Comparison of ENCODE assay signal across 8 cellular contexts in the genomic region with DNA sequence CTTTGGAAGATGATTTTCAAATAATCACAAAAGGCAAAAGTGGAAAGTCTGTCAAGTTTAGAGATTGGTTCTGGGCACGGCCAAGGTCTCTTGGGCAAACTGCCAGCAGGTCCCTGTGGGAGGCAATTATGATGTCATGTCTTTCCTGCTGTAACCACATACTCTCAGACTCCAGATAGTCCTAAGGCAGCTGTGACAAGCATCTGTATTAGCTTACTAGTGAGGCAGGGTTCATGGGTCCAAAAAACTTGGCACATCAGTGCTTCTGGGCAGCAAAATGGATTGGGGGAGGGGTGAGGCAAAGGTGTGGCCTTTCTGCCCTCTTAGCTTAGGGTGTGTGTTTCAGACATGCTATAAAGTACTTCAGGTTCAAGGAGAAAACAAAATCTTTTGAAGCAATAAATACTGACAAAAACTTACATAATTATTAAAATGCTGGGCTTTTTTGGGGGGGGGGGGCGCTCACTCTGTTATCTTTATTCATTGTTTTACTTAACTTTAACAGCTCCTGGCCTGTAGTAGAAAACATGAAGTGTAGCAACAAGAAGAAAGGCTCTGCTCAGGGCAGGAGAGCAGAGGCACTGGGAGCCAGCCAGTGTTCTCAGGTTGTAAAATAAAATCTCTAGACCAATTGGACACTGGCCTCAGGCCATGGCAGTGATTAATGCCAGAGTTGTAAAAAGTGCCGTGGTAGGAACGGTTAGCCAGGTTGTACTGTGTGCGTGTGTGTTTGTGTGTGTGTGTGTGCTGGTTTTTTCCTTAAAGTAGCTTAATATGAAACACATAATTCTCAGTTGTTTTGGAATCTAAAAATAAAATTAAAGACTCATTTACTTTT. TPM values are rescaled to one million over a fixed set of nuclear protein-coding genes. Genes with fewer than 3 reads are reported as not detected.
DNase-seq lines count a peak whose midpoint lies in the region; ATAC-seq, FAIRE-seq and TF ChIP-seq lines count a peak whose summit lies in the region.

No MANE protein-coding gene starts in this region.

- DNase-seq in DND-41 (peak; percentile 82), NCI-H446 treated with DMSO at 0.1 percent for 48 hours (lab: John Stamatoyannopoulos, UW) (peak; percentile 85), iPS-NIHi11 (ENCODE audit: low spot score) (peak; percentile 46), GM12891 (ENCODE audit: insufficient read length, low spot score) (no peak)
- DNase-seq in activated naive CD8-positive, alpha-beta T cell treated with anti-CD3 and anti-CD28 coated beads for 36 hours: peak; percentile 53
- peak; percentile 37 to 43 for DNase-seq in stimulated activated CD4-positive, alpha-beta T cell treated with anti-CD3 and anti-CD28 coated beads, Interleukin-2, amount 100 ng/mL, for 48 hours

- no peaks in the 10 kb centered on the region for H3K27me3 Mint-ChIP-seq in activated naive CD8-positive, alpha-beta T cell treated with anti-CD3 and anti-CD28 coated beads for 36 hours

- 0 out of 2 replicates have a peak overlapping the region, but pooled peaks have one; percentile 19 for H3K4me2 ChIP-seq in DND-41 (ENCODE audit: insufficient read depth, low read length)

- H3K27me3 ChIP-seq in DND-41 (ENCODE audit: insufficient read depth, low read length, poor library complexity): no peaks in the 10 kb centered on the region

- peaks cover 11% of the 10 kb centered on the region for H3K4me1 Mint-ChIP-seq in activated naive CD8-positive, alpha-beta T cell treated with anti-CD3 and anti-CD28 coated beads for 36 hours

- TF ChIP-seq CTCF in DND-41 (IDR thresholded peaks at IDR 0.05; ENCODE audit: borderline replicate concordance, extremely low read depth, low read length, poor library complexity, severe bottlenecking): no peak

- no peak overlapping the region for H3K9ac ChIP-seq in DND-41 (ENCODE audit: low read depth, low read length)

- no peaks in the 10 kb centered on the region for H3K9me3 ChIP-seq in DND-41 (ENCODE audit: insufficient read depth, low read length, severe bottlenecking)

- no peak for FAIRE-seq in GM12891 (lab: Jason Lieb, UNC)

- H3K4me3 ChIP-seq in DND-41 (ENCODE audit: low read depth in 1 of 2, low read length in 2 of 2): no peak overlapping the region

- H3K4me1 ChIP-seq in DND-41 (ENCODE audit: insufficient read depth, low read length): peaks cover 19% of the 10 kb centered on the region

- H3K36me3 ChIP-seq in DND-41 (ENCODE audit: insufficient read depth, low read length): no peaks in the 10 kb centered on the region

- peak overlapping the region; percentile 61 for H3K27ac Mint-ChIP-seq in activated naive CD8-positive, alpha-beta T cell treated with anti-CD3 and anti-CD28 coated beads for 36 hours

- 0 out of 2 replicates have a peak overlapping the region, but pooled peaks have one; percentile 49 for H3K27ac ChIP-seq in DND-41 (ENCODE audit: low read length)

- no peaks in the 10 kb centered on the region for H3K79me2 ChIP-seq in DND-41 (ENCODE audit: insufficient read depth, low read length)

- no peaks in the 10 kb centered on the region for H4K20me1 ChIP-seq in DND-41 (ENCODE audit: insufficient read depth, low read length)

- TF ChIP-seq POLR2A in GM18505 (IDR thresholded peaks at IDR 0.05; ENCODE audit: borderline replicate concordance, extremely low read depth, insufficient read depth, insufficient read length) (no peak), GM12891 (IDR thresholded peaks at IDR 0.05; ENCODE audit: low read depth, low read length) (no peak)

- no peak overlapping the region for H2AFZ ChIP-seq in DND-41 (ENCODE audit: low read depth, low read length)

- ATAC-seq in DND-41 (ENCODE audit: insufficient read depth, low read depth): peak; percentile 99
- peak; percentile 54 for ATAC-seq in HG02973 (IDR thresholded peaks at IDR 0.05; ENCODE audit: unreplicated experiment)
- no peak for ATAC-seq in GM18505 (IDR thresholded peaks at IDR 0.05; ENCODE audit: unreplicated experiment)

- H3K36me3 Mint-ChIP-seq in activated naive CD8-positive, alpha-beta T cell treated with anti-CD3 and anti-CD28 coated beads for 36 hours: no peaks in the 10 kb centered on the region

- no peak overlapping the region for H3K4me3 Mint-ChIP-seq in activated naive CD8-positive, alpha-beta T cell treated with anti-CD3 and anti-CD28 coated beads for 36 hours

- H3K9me3 Mint-ChIP-seq in activated naive CD8-positive, alpha-beta T cell treated with anti-CD3 and anti-CD28 coated beads for 36 hours: no peaks in the 10 kb centered on the region

TF ChIP-seq in GM12891, 5 proteins besides CTCF, POLR2A, EP300 and RAD21:
- no peak for TF ChIP-seq POLR2AphosphoS5 (IDR thresholded peaks at IDR 0.05; ENCODE audit: low read depth, low read length)
- TF ChIP-seq TAF1 (IDR thresholded peaks at IDR 0.05; ENCODE audit: low read depth, low read length): no peak
- TF ChIP-seq SPI1 (IDR thresholded peaks at IDR 0.05; ENCODE audit: low read depth, low read length): no peak
- TF ChIP-seq PAX5 (IDR thresholded peaks at IDR 0.05; ENCODE audit: insufficient read depth, low read length, severe bottlenecking): no peak
- no peak for TF ChIP-seq POU2F2 (IDR thresholded peaks at IDR 0.05; ENCODE audit: low read depth, low read length)

RNA-seq across cellular contexts. Expression of gene TANC1, which starts 14.3 kb away (rescaled TPM):
- 1 to 10 TPM in 1 of 2 experiments, under 1 TPM in 1; 0.97 to 1.0 TPM for total RNA-seq in activated naive CD8-positive, alpha-beta T cell treated with anti-CD3 and anti-CD28 coated beads for 36 hours
- polyA plus RNA-seq in GM12891 (2012; ENCODE audit: low read depth, missing spikeins): 0.21 TPM
